ENCODE assay signal across 1 cellular context in genomic region chr7:107505997-107506682, GRCh38.
TF ChIP-seq lines count a peak whose summit lies in the region.

No MANE protein-coding gene starts in this region.

TF ChIP-seq in HEK293, 187 proteins besides CTCF, POLR2A, EP300 and RAD21 (continued from another document):
- TF ChIP-seq ZNF366 (tag by site-specific recombination; conservative IDR thresholded peaks at IDR 0.05): 0 out of 2 replicates have a peak, but pooled peaks have one; percentile 17
- 0 out of 2 replicates have a peak, but pooled peaks have one; percentile 27 for TF ChIP-seq ZNF600 (tag by site-specific recombination; IDR thresholded peaks at IDR 0.05)
- TF ChIP-seq ZSCAN5A (tag by site-specific recombination; IDR thresholded peaks at IDR 0.05): no peak
- TF ChIP-seq ZXDB (tag by site-specific recombination; IDR thresholded peaks at IDR 0.05): peak; percentile 57
- TF ChIP-seq ZNF624 (tag by site-specific recombination; IDR thresholded peaks at IDR 0.05): no peak
- TF ChIP-seq ZNF660 (tag by site-specific recombination; IDR thresholded peaks at IDR 0.05): 0 out of 2 replicates have a peak, but pooled peaks have one; percentile 33
